Comparison of ENCODE assay signal across 1 cellular context in the genomic region with DNA sequence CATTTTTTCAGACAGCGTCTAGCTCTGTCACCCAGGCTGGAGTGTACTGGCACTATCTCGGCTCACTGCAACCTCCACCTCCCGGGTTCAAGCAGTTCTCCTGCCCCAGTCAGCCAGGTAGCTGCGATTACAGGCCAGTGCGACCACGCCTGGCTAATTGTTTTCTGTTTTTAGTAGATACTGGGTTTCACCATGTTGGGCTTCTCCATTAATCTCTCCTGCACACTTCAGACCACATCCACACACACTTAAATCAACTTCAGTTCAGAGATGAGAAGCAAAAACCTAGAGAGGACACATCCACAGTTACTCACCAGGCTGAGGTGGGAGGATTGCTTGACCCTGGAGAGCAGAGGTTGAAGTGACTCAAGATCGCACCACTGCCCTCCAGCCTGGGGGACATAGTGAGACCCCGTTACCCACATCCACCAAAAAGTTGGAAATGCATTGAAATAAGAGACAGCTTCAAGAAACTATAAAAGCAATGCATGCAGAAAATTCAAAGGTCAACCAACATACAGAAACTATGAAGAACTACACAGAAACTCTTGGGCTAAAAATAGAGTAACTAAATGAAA.
TF ChIP-seq lines count a peak whose summit lies in the region.

No MANE protein-coding gene starts in this region.

TF ChIP-seq in K562, 482 proteins besides CTCF, POLR2A, EP300 and RAD21 (continued from another document and continues in another):
- TF ChIP-seq, protein P1, sequence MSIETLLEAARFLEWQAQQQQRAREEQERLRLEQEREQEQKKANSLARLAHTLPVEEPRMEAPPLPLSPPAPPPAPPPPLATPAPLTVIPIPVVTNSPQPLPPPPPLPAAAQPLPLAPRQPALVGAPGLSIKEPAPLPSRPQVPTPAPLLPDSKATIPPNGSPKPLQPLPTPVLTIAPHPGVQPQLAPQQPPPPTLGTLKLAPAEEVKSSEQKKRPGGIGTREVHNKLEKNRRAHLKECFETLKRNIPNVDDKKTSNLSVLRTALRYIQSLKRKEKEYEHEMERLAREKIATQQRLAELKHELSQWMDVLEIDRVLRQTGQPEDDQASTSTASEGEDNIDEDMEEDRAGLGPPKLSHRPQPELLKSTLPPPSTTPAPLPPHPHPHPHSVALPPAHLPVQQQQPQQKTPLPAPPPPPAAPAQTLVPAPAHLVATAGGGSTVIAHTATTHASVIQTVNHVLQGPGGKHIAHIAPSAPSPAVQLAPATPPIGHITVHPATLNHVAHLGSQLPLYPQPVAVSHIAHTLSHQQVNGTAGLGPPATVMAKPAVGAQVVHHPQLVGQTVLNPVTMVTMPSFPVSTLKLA (conservative IDR thresholded peaks at IDR 0.05), result peak in 1 of 2 experiments; percentile 20; a peak in 1 of 4 replicates
- TF ChIP-seq, protein P2, sequence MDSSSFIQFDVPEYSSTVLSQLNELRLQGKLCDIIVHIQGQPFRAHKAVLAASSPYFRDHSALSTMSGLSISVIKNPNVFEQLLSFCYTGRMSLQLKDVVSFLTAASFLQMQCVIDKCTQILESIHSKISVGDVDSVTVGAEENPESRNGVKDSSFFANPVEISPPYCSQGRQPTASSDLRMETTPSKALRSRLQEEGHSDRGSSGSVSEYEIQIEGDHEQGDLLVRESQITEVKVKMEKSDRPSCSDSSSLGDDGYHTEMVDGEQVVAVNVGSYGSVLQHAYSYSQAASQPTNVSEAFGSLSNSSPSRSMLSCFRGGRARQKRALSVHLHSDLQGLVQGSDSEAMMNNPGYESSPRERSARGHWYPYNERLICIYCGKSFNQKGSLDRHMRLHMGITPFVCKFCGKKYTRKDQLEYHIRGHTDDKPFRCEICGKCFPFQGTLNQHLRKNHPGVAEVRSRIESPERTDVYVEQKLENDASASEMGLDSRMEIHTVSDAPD (CRISPR knock-in tag; IDR thresholded peaks at IDR 0.05), result no peak
- TF ChIP-seq ZBTB7A (IDR thresholded peaks at IDR 0.05; ENCODE audit: borderline replicate concordance, control insufficient read depth, low read depth, low read length) (peak; percentile 89), GATA2 (CRISPR knock-in tag; IDR thresholded peaks at IDR 0.05) (peak; percentile 38; the same call in 1 of the 2 replicates), DACH1 (IDR thresholded peaks at IDR 0.05; ENCODE audit: partially characterized antibody) (no peak), ZNF197 (CRISPR knock-in tag; IDR thresholded peaks at IDR 0.05; ENCODE audit: low read depth) (no peak), NCOA2 (IDR thresholded peaks at IDR 0.05; ENCODE audit: partially characterized antibody in 2 of 2) (peak in 1 of 2 experiments; percentile 18), PHB (CRISPR knock-in tag; IDR thresholded peaks at IDR 0.05) (no peak), RCOR1 (IDR thresholded peaks at IDR 0.05; ENCODE audit: borderline replicate concordance in 1 of 2, low read depth in 2 of 2, low read length in 2 of 2) (peak in 1 of 2 experiments; percentile 72; a peak in 1 of 4 replicates), ETV1 (tag; conservative IDR thresholded peaks at IDR 0.05; ENCODE audit: low read depth) (no peak), NCOA1 (IDR thresholded peaks at IDR 0.05; ENCODE audit: low read depth) (peak; percentile 63; the same call in 1 of the 2 replicates), ZNF445 (CRISPR knock-in tag; IDR thresholded peaks at IDR 0.05; ENCODE audit: low read depth) (no peak), SP1 (CRISPR knock-in tag; IDR thresholded peaks at IDR 0.05) (no peak), JUNB (CRISPR knock-in tag; conservative IDR thresholded peaks at IDR 0.05) (no peak), EGR1 (conservative IDR thresholded peaks at IDR 0.05) (peak; percentile 40; the same call in 1 of the 2 replicates), EZH2 (IDR thresholded peaks at IDR 0.05; ENCODE audit: borderline replicate concordance, low read depth, low read length) (no peak), ZFX (CRISPR knock-in tag; IDR thresholded peaks at IDR 0.05) (no peak), FOSL1 (tag; conservative IDR thresholded peaks at IDR 0.05) (peak; percentile 14; the same call in 1 of the 2 replicates)
- TF ChIP-seq, protein P3, sequence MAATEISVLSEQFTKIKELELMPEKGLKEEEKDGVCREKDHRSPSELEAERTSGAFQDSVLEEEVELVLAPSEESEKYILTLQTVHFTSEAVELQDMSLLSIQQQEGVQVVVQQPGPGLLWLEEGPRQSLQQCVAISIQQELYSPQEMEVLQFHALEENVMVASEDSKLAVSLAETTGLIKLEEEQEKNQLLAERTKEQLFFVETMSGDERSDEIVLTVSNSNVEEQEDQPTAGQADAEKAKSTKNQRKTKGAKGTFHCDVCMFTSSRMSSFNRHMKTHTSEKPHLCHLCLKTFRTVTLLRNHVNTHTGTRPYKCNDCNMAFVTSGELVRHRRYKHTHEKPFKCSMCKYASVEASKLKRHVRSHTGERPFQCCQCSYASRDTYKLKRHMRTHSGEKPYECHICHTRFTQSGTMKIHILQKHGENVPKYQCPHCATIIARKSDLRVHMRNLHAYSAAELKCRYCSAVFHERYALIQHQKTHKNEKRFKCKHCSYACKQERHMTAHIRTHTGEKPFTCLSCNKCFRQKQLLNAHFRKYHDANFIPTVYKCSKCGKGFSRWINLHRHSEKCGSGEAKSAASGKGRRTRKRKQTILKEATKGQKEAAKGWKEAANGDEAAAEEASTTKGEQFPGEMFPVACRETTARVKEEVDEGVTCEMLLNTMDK (IDR thresholded peaks at IDR 0.05; ENCODE audit: borderline replicate concordance, insufficient read depth, low read depth, low read length, poor library complexity, severe bottlenecking), result no peak
- TF ChIP-seq, protein P4, sequence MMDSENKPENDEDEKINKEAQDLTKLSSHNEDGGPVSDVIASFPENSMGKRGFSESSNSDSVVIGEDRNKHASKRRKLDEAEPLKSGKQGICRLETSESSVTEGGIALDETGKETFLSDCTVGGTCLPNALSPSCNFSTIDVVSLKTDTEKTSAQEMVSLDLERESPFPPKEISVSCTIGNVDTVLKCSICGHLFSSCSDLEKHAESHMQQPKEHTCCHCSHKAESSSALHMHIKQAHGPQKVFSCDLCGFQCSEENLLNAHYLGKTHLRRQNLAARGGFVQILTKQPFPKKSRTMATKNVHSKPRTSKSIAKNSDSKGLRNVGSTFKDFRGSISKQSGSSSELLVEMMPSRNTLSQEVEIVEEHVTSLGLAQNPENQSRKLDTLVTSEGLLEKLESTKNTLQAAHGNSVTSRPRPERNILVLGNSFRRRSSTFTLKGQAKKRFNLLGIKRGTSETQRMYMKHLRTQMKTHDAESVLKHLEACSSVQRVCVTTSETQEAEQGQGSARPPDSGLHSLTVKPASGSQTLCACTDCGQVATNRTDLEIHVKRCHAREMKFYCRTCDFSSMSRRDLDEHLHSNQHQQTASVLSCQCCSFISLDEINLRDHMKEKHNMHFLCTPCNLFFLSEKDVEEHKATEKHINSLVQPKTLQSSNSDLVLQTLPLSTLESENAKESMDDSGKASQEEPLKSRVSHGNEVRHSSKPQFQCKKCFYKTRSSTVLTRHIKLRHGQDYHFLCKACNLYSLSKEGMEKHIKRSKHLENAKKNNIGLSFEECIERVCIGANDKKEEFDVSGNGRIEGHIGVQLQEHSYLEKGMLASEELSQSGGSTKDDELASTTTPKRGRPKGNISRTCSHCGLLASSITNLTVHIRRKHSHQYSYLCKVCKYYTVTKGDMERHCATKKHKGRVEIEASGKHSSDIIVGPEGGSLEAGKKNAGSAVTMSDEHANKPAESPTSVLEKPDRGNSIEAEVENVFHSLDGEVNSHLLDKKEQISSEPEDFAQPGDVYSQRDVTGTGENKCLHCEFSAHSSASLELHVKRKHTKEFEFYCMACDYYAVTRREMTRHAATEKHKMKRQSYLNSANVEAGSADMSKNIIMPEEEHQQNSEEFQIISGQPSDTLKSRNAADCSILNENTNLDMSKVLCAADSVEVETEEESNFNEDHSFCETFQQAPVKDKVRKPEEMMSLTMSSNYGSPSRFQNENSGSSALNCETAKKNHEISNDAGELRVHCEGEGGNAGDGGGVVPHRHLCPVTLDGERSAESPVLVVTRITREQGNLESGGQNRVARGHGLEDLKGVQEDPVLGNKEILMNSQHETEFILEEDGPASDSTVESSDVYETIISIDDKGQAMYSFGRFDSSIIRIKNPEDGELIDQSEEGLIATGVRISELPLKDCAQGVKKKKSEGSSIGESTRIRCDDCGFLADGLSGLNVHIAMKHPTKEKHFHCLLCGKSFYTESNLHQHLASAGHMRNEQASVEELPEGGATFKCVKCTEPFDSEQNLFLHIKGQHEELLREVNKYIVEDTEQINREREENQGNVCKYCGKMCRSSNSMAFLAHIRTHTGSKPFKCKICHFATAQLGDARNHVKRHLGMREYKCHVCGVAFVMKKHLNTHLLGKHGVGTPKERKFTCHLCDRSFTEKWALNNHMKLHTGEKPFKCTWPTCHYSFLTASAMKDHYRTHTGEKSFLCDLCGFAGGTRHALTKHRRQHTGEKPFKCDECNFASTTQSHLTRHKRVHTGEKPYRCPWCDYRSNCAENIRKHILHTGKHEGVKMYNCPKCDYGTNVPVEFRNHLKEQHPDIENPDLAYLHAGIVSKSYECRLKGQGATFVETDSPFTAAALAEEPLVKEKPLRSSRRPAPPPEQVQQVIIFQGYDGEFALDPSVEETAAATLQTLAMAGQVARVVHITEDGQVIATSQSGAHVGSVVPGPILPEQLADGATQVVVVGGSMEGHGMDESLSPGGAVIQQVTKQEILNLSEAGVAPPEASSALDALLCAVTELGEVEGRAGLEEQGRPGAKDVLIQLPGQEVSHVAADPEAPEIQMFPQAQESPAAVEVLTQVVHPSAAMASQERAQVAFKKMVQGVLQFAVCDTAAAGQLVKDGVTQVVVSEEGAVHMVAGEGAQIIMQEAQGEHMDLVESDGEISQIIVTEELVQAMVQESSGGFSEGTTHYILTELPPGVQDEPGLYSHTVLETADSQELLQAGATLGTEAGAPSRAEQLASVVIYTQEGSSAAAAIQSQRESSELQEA (IDR thresholded peaks at IDR 0.05; ENCODE audit: low read depth), result no peak
- TF ChIP-seq, protein P5, sequence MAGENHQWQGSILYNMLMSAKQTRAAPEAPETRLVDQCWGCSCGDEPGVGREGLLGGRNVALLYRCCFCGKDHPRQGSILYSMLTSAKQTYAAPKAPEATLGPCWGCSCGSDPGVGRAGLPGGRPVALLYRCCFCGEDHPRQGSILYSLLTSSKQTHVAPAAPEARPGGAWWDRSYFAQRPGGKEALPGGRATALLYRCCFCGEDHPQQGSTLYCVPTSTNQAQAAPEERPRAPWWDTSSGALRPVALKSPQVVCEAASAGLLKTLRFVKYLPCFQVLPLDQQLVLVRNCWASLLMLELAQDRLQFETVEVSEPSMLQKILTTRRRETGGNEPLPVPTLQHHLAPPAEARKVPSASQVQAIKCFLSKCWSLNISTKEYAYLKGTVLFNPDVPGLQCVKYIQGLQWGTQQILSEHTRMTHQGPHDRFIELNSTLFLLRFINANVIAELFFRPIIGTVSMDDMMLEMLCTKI (IDR thresholded peaks at IDR 0.05; ENCODE audit: partially characterized antibody), result no peak
- TF ChIP-seq, protein P6, sequence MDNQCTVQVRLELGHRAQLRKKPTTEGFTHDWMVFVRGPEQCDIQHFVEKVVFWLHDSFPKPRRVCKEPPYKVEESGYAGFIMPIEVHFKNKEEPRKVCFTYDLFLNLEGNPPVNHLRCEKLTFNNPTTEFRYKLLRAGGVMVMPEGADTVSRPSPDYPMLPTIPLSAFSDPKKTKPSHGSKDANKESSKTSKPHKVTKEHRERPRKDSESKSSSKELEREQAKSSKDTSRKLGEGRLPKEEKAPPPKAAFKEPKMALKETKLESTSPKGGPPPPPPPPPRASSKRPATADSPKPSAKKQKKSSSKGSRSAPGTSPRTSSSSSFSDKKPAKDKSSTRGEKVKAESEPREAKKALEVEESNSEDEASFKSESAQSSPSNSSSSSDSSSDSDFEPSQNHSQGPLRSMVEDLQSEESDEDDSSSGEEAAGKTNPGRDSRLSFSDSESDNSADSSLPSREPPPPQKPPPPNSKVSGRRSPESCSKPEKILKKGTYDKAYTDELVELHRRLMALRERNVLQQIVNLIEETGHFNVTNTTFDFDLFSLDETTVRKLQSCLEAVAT (IDR thresholded peaks at IDR 0.05), result peak in 1 of 2 experiments; percentile 58; a peak in 1 of 4 replicates
- TF ChIP-seq, protein P7, sequence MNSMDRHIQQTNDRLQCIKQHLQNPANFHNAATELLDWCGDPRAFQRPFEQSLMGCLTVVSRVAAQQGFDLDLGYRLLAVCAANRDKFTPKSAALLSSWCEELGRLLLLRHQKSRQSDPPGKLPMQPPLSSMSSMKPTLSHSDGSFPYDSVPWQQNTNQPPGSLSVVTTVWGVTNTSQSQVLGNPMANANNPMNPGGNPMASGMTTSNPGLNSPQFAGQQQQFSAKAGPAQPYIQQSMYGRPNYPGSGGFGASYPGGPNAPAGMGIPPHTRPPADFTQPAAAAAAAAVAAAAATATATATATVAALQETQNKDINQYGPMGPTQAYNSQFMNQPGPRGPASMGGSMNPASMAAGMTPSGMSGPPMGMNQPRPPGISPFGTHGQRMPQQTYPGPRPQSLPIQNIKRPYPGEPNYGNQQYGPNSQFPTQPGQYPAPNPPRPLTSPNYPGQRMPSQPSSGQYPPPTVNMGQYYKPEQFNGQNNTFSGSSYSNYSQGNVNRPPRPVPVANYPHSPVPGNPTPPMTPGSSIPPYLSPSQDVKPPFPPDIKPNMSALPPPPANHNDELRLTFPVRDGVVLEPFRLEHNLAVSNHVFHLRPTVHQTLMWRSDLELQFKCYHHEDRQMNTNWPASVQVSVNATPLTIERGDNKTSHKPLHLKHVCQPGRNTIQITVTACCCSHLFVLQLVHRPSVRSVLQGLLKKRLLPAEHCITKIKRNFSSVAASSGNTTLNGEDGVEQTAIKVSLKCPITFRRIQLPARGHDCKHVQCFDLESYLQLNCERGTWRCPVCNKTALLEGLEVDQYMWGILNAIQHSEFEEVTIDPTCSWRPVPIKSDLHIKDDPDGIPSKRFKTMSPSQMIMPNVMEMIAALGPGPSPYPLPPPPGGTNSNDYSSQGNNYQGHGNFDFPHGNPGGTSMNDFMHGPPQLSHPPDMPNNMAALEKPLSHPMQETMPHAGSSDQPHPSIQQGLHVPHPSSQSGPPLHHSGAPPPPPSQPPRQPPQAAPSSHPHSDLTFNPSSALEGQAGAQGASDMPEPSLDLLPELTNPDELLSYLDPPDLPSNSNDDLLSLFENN (IDR thresholded peaks at IDR 0.05; ENCODE audit: low read depth in 2 of 2, low read length in 2 of 2), result 0 out of 4 replicates have a peak, but pooled peaks of 1 of the 2 experiments have one; percentile 43
- TF ChIP-seq, protein P8, sequence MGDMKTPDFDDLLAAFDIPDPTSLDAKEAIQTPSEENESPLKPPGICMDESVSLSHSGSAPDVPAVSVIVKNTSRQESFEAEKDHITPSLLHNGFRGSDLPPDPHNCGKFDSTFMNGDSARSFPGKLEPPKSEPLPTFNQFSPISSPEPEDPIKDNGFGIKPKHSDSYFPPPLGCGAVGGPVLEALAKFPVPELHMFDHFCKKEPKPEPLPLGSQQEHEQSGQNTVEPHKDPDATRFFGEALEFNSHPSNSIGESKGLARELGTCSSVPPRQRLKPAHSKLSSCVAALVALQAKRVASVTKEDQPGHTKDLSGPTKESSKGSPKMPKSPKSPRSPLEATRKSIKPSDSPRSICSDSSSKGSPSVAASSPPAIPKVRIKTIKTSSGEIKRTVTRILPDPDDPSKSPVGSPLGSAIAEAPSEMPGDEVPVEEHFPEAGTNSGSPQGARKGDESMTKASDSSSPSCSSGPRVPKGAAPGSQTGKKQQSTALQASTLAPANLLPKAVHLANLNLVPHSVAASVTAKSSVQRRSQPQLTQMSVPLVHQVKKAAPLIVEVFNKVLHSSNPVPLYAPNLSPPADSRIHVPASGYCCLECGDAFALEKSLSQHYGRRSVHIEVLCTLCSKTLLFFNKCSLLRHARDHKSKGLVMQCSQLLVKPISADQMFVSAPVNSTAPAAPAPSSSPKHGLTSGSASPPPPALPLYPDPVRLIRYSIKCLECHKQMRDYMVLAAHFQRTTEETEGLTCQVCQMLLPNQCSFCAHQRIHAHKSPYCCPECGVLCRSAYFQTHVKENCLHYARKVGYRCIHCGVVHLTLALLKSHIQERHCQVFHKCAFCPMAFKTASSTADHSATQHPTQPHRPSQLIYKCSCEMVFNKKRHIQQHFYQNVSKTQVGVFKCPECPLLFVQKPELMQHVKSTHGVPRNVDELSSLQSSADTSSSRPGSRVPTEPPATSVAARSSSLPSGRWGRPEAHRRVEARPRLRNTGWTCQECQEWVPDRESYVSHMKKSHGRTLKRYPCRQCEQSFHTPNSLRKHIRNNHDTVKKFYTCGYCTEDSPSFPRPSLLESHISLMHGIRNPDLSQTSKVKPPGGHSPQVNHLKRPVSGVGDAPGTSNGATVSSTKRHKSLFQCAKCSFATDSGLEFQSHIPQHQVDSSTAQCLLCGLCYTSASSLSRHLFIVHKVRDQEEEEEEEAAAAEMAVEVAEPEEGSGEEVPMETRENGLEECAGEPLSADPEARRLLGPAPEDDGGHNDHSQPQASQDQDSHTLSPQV (IDR thresholded peaks at IDR 0.05), result no peak
